ENCODE assay signal across 8 cellular contexts in the genomic region with DNA sequence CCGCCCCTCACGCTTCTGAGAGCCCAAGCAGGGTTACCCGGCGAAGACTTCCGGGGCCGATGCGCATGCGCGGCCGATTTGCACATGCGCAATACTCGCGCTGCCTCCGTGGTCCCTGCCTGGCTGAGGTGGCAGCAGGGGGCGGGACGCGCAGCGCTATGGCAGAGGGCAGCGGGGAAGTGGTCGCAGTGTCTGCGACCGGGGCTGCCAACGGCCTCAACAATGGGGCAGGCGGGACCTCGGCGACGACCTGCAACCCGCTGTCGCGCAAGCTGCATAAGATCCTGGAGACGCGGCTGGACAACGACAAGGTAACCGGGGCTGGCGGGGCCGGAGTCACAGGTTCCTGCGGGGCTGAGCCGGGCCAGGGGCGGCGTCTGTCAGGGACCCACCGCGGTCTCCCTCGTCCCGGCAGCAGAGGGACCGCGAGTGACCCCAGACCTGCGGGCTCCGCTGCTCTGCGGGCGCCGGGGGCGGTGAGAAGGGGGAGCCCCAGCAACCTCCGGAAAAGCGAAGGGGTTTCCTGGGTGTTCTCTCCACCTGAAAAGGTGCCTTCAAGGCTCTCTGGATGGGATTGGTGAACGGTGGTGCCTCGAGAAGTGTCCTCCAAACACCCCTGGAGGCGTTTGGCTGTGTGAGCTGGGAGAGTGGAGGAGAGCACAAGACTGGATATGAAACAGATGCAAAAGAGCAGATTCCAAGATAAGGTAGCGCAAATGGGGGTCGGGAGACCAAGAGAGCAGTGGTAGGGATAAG. TPM values are rescaled to one million over a fixed set of nuclear protein-coding genes. Genes with fewer than 3 reads are reported as not detected.
DNase-seq lines count a peak whose midpoint lies in the region; ATAC-seq, FAIRE-seq and TF ChIP-seq lines count a peak whose summit lies in the region.

COG6 (plus strand) TSS at position 94 of the 756 bp plus-strand sequence; CDS start at position 159, 65 bp downstream.

- peaks cover 0 to 1% of the 10 kb centered on the region in 2 experiments; a peak in 2 of 5 replicates for H3K36me3 ChIP-seq in HepG2 (replicated peaks in 1 of 2; ENCODE audit: control insufficient read depth in 1 of 2, insufficient read depth in 2 of 2, low read length in 2 of 2)

- DNase-seq in CD1c-positive myeloid dendritic cell (ENCODE audit: extremely low spot score) (peak; percentile 94), NCI-H526 treated with DMSO at 0.1 percent for 48 hours (lab: John Stamatoyannopoulos, UW) (peak; percentile 91), HepG2 (ENCODE audit: low spot score) (peak; percentile 73)
- DNase-seq in activated CD4-positive, alpha-beta T cell treated with anti-CD3 and anti-CD28 coated beads, Interleukin-2, amount 50 U/mL, for 1 hour = peak; percentile 94
- peak; percentile 96 to 97 for DNase-seq in stimulated activated CD4-positive, alpha-beta T cell treated with anti-CD3 and anti-CD28 coated beads, Interleukin-2, amount 100 ng/mL, for 48 hours

- peak within 1 kb of the TSS; percentile 80 for H3K4me3 Mint-ChIP-seq in dendritic cell treated with granulocyte-macrophage colony-stimulating factor and Interleukin-4, amounts not matched to agents 40 ng/mL and 50 ng/mL, for 4 days

- POLR2A ChIA-PET in HepG2 (lab: Yijun Ruan, JAX) = interaction anchor here (0.6 kb wide), 1 partner anchor 607 kb away, joined by 3 read pairs; no protein-coding TSS in a partner anchor

- H3K4me3 ChIP-seq in HepG2 (replicated peaks in 1 of 3; ENCODE audit: insufficient read depth in 1 of 3, low read depth in 2 of 3, low read length in 3 of 3) = peak within 1 kb of the TSS; percentile 84 to 94 (median 84)

- H4K20me1 ChIP-seq in HepG2 (ENCODE audit: insufficient read depth, low read length) = no peaks in the 10 kb centered on the region

- H3K9ac ChIP-seq in HepG2 (ENCODE audit: insufficient read depth, low read depth, low read length) = peak within 1 kb of the TSS; percentile 80

- intact Hi-C loops in dendritic cell treated with granulocyte-macrophage colony-stimulating factor and Interleukin-4, amounts not matched to agents 40 ng/mL and 50 ng/mL, for 4 days (cut with micrococcal nuclease) = no loop called here
- intact Hi-C loops in HepG2 (cut with micrococcal nuclease; ENCODE audit: unreplicated experiment) = loop anchor here (10.0 kb wide), 1 partner anchor 621 kb away; the partner anchor contains the start of genes NHLRC3 and PROSER1

- H3K36me3 Mint-ChIP-seq in dendritic cell treated with granulocyte-macrophage colony-stimulating factor and Interleukin-4, amounts not matched to agents 40 ng/mL and 50 ng/mL, for 4 days (ENCODE audit: low read depth) = peaks cover 13% of the 10 kb centered on the region

- no peaks in the 10 kb centered on the region for H3K9me3 ChIP-seq in HepG2 (ENCODE audit: low read length)

- TF ChIP-seq CTCF in HepG2 (CRISPR knock-in tag; IDR thresholded peaks at IDR 0.05) = peak; percentile 42

- H3K27me3 Mint-ChIP-seq in dendritic cell treated with granulocyte-macrophage colony-stimulating factor and Interleukin-4, amounts not matched to agents 40 ng/mL and 50 ng/mL, for 4 days = peaks cover 3% of the 10 kb centered on the region

- H3K9me3 Mint-ChIP-seq in dendritic cell treated with granulocyte-macrophage colony-stimulating factor and Interleukin-4, amounts not matched to agents 40 ng/mL and 50 ng/mL, for 4 days = no peaks in the 10 kb centered on the region

- FAIRE-seq in HepG2 (lab: Jason Lieb, UNC) = no peak

- TF ChIP-seq POLR2A in HepG2 (IDR thresholded peaks at IDR 0.05; ENCODE audit: insufficient read depth in 1 of 2, low read depth in 2 of 2, low read length in 2 of 2) = peak; percentile 52 to 93; a peak in 3 of 4 replicates

- no peak for TF ChIP-seq EP300 in HepG2 (IDR thresholded peaks at IDR 0.05; ENCODE audit: low read depth in 2 of 2, low read length in 2 of 2)
- no peak for TF ChIP-seq EP300 in HepG2 (CRISPR knock-in tag; IDR thresholded peaks at IDR 0.05; ENCODE audit: borderline replicate concordance)

- peak within 1 kb of the TSS; percentile 89 for H2AFZ ChIP-seq in HepG2 (ENCODE audit: low read length)

- peaks cover 30% of the 10 kb centered on the region for H3K4me1 ChIP-seq in HepG2 (ENCODE audit: insufficient read depth, low read length)

- no peaks in the 10 kb centered on the region; a peak in 1 of 5 replicates for H3K27me3 ChIP-seq in HepG2 (ENCODE audit: control insufficient read depth in 1 of 2, insufficient read depth in 2 of 2, low read length in 2 of 2)

- in situ Hi-C loops in HepG2 (cut with HindIII; ENCODE audit: extremely low pct_ligation_motif_present, low pct_unique_long_range_greater_than_20kb) = no loop called here

- peak within 1 kb of the TSS; percentile 87 for H3K27ac Mint-ChIP-seq in dendritic cell treated with granulocyte-macrophage colony-stimulating factor and Interleukin-4, amounts not matched to agents 40 ng/mL and 50 ng/mL, for 4 days

- H3K27ac ChIP-seq in HepG2 (ENCODE audit: extremely low read length, insufficient read depth, low read length) = peak within 1 kb of the TSS; percentile 48

- WGBS in HepG2 (ENCODE audit: low lambda C conversion rate) = under 1% methylated on average over 27 of the region's 59 CpGs

- CTCF ChIA-PET in HepG2 (lab: Yijun Ruan, JAX; ENCODE audit: low intra/inter-chr PET ratio, low total read pairs) = no interaction called here

- H3K4me2 ChIP-seq in HepG2 (ENCODE audit: low read depth, low read length) = peak within 1 kb of the TSS; percentile 66

- no TSS peak for BruUV-seq in HepG2 (replicated peaks; lab: Mats Ljungman, UMichigan)

- ATAC-seq in GM19324 (IDR thresholded peaks at IDR 0.05; ENCODE audit: low FRiP score, unreplicated experiment) (peak; percentile 97), HG03460 (IDR thresholded peaks at IDR 0.05; ENCODE audit: unreplicated experiment) (peak; percentile 95), HepG2 (peak; percentile 98)

- TF ChIP-seq RAD21 in HepG2 (CRISPR knock-in tag; IDR thresholded peaks at IDR 0.05) = no peak

- peaks cover 25% of the 10 kb centered on the region for H3K4me1 Mint-ChIP-seq in dendritic cell treated with granulocyte-macrophage colony-stimulating factor and Interleukin-4, amounts not matched to agents 40 ng/mL and 50 ng/mL, for 4 days (ENCODE audit: low read depth)

- peaks cover 9% of the 10 kb centered on the region for H3K79me2 ChIP-seq in HepG2 (ENCODE audit: insufficient read depth, low read length)

TF ChIP-seq in HepG2, 621 proteins besides CTCF, POLR2A, EP300 and RAD21 (continues in another document):
- TF ChIP-seq PCBP1 (IDR thresholded peaks at IDR 0.05; ENCODE audit: borderline replicate concordance, low read depth, low read length) = no peak
- TF ChIP-seq ZNF441 (CRISPR knock-in tag; IDR thresholded peaks at IDR 0.05; ENCODE audit: borderline replicate concordance) = no peak
- TF ChIP-seq MNT (IDR thresholded peaks at IDR 0.05) = no peak
- TF ChIP-seq MED1 (CRISPR knock-in tag; IDR thresholded peaks at IDR 0.05) = peak; percentile 52; the same call in 1 of the 2 replicates
- TF ChIP-seq ZNF333 (CRISPR knock-in tag; IDR thresholded peaks at IDR 0.05; ENCODE audit: borderline replicate concordance) = 0 out of 2 replicates have a peak, but pooled peaks have one; percentile 64
- TF ChIP-seq MBNL3 (CRISPR knock-in tag; conservative IDR thresholded peaks at IDR 0.05) = no peak
- TF ChIP-seq HOXA5 (CRISPR knock-in tag; IDR thresholded peaks at IDR 0.05) = peak; percentile 72; the same call in 1 of the 2 replicates

RNA-seq across cellular contexts. Expression of gene COG6, which starts in this region (rescaled TPM):
- 23.5 and 34.7 TPM in 2 replicates for total RNA-seq in HepG2 (2016; rRNA removed; fragmentation: Illumina TruSeq; extraction: Trizol)
- 4.1 and 4.7 TPM in 2 replicates for total RNA-seq in HepG2 (2016; cell fraction: cytosol; rRNA removed; fragmentation: Illumina TruSeq; extraction: Trizol; ENCODE audit: low read depth)
- 21.9 and 30.5 TPM in 2 replicates for total RNA-seq in HepG2 (2016; cell fraction: insoluble cytoplasmic fraction; rRNA removed; fragmentation: Illumina TruSeq; extraction: Trizol)
- 5.7 and 6.7 TPM in 2 replicates for total RNA-seq in HepG2 (2016; cell fraction: membrane; rRNA removed; fragmentation: Illumina TruSeq; extraction: Trizol)
- total RNA-seq in HepG2 (2016; cell fraction: nucleus; rRNA removed; fragmentation: Illumina TruSeq; extraction: Trizol) = 46.8 and 49.6 TPM in 2 replicates
- polyA plus RNA-seq in HepG2 (2011; rRNA removed) = 17.4 and 26.1 TPM in 2 replicates
- 9.3 and 12.5 TPM in 2 replicates for polyA plus RNA-seq in HepG2 (2011; cell fraction: cytosol; rRNA removed)
- polyA plus RNA-seq in HepG2 (2011; cell fraction: nucleus; rRNA removed) = 13.1 and 27.1 TPM in 2 replicates
- 7.6 and 16.7 TPM in 2 replicates for polyA plus RNA-seq in HepG2 (2012)
- polyA plus RNA-seq in HepG2 (2016; cell fraction: cytosol; fragmentation: Illumina TruSeq; extraction: Trizol; ENCODE audit: low read depth) = 0.73 and 0.87 TPM in 2 replicates
- polyA plus RNA-seq in HepG2 (2016; cell fraction: insoluble cytoplasmic fraction; fragmentation: Illumina TruSeq; extraction: Trizol; ENCODE audit: low read depth) = 22.0 and 24.0 TPM in 2 replicates
- polyA plus RNA-seq in HepG2 (2016; cell fraction: membrane; fragmentation: Illumina TruSeq; extraction: Trizol; ENCODE audit: low read depth) = 2.4 and 2.5 TPM in 2 replicates
- 23.2 and 24.7 TPM in 2 replicates for polyA plus RNA-seq in HepG2 (2016; cell fraction: nucleus; fragmentation: Illumina TruSeq; extraction: Trizol; ENCODE audit: insufficient read depth, low read depth)
- 5.1 and 18.3 TPM in 2 replicates for polyA minus RNA-seq in HepG2 (2011; rRNA and poly(A)+ RNA removed; ENCODE audit: low replicate concordance)
- polyA minus RNA-seq in HepG2 (2011; cell fraction: cytosol; rRNA and poly(A)+ RNA removed) = 34.5 and 43.9 TPM in 2 replicates
- 75.1 and 77.6 TPM in 2 replicates for polyA minus RNA-seq in HepG2 (2011; cell fraction: nucleus; rRNA and poly(A)+ RNA removed)

Comparison
In these comparisons a context has a peak if more than half of its experiments do, and no peak if none do; other contexts are left out.
1. Peak in every context shown above with its lines: DNase-seq, ATAC-seq, H3K4me3 ChIP-seq and H3K27ac ChIP-seq.